Comparison of ENCODE assay signal across 9 cellular contexts in the genomic region with DNA sequence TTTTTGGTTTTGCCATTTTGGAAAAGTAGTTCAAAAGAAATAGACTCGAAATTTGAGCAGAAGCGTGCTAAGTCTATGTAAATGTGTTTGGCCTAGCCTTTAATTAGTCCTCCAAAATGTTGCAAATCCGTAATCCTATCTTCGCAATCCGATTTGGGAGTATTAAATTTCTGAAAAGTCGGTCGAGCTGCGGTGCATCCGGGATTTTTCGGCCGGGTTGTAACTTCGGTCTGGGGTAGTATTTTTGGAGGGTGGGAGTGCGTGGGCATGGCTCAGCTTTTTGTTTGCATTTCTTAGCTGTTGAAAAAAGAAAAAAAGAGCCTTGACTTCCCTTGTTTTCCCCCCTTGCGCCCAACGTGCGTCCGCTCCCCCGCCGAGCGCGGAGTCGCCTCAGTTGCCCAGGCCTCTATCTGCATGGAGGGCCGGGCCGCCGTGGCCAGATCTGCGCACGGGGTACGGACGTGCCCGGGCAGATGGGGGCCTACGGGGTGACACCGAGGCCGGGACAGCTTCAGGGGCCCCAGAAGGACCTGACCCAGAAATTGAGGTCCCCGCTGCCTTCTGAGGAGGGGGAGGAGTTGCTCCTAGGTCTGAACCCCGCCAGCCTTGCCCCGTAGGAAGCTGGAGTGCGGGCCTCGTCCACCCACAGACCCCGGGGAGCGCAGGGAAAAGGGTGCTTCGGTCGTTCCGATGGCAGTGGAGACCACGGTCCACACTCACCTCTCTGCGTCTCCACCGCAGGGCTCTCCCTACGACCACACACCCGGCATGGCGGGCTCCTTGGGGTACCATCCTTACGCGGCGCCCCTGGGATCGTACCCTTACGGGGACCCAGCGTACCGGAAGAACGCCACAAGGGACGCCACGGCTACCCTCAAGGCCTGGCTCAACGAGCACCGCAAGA. TPM values are rescaled to one million over a fixed set of nuclear protein-coding genes. Genes with fewer than 3 reads are reported as not detected.
DNase-seq lines count a peak whose midpoint lies in the region; ATAC-seq and TF ChIP-seq lines count a peak whose summit lies in the region.
"Had no signal": no experiment of that assay in that cellular context is flagged by ENCODE, and none has a peak within 500 bp of the region (broad histone marks: within the 10 kb centered on the region; RNA-seq: fewer than 3 reads in every experiment).

No MANE protein-coding gene starts in this region.

- intact Hi-C loops in activated CD4-positive, alpha-beta T cell treated with anti-CD3 and anti-CD28 coated beads, Interleukin-2, amount 10 ng/mL, durations not matched to agents 24 days and 14 days (cut with micrococcal nuclease) = loop anchor here (2.0 to 10.0 kb wide), 2 partner anchors 497 to 645 kb away; partner anchors contain the start of gene IRX3
- intact Hi-C loops in activated B cell treated with CpG ODN at 0.5 μM for 24 hours (cut with micrococcal nuclease) = no loop called here
- intact Hi-C loops in left ventricle myocardium superior (cut with micrococcal nuclease) = no loop called here

- H3K27ac ChIP-seq in suprapubic skin = peak overlapping the region; percentile 96

- H3K4me1 ChIP-seq in suprapubic skin = peaks cover 23% of the 10 kb centered on the region

- H3K36me3 ChIP-seq in suprapubic skin = no peaks in the 10 kb centered on the region

- H3K27me3 ChIP-seq in suprapubic skin = peaks cover 37% of the 10 kb centered on the region

- H3K4me3 Mint-ChIP-seq in activated CD4-positive, alpha-beta T cell treated with anti-CD3 and anti-CD28 coated beads, Interleukin-2, amount 10 ng/mL, durations not matched to agents 24 days and 14 days = peak overlapping the region; percentile 54
- peak overlapping the region; percentile 32 for H3K4me3 Mint-ChIP-seq in activated B cell treated with CpG ODN at 0.5 μM for 24 hours

- DNase-seq in activated CD4-positive, alpha-beta T cell treated with anti-CD3 and anti-CD28 coated beads, Interleukin-2, amount 10 ng/mL, durations not matched to agents 24 days and 14 days = peak; percentile 56
- no peak for DNase-seq in activated CD4-positive, alpha-beta T cell treated with anti-CD3 and anti-CD28 coated beads for 4 hours
- no peak for DNase-seq in activated B cell treated with CpG ODN at 0.5 μM for 24 hours
- peak; percentile 50 for DNase-seq in left ventricle myocardium superior
- DNase-seq in suprapubic skin (ENCODE audit: low spot score in 2 of 2) = no peak
- DNase-seq in stimulated activated CD4-positive, alpha-beta T cell treated with anti-CD3 and anti-CD28 coated beads, Interleukin-2, amount 100 ng/mL, for 24 hours = no peak
- DNase-seq in A172 (ENCODE audit: low spot score) = no peak
- DNase-seq: activated naive CD4-positive, alpha-beta T cell treated with anti-CD3 and anti-CD28 coated beads, Interleukin-2, amount 50 U/mL, for 16 hours had no signal

- peaks cover 34% of the 10 kb centered on the region for H3K4me1 Mint-ChIP-seq in activated CD4-positive, alpha-beta T cell treated with anti-CD3 and anti-CD28 coated beads, Interleukin-2, amount 10 ng/mL, durations not matched to agents 24 days and 14 days
- peaks cover 38% of the 10 kb centered on the region for H3K4me1 Mint-ChIP-seq in activated B cell treated with CpG ODN at 0.5 μM for 24 hours

- TF ChIP-seq CTCF in activated B cell treated with CpG ODN at 0.5 μM for 24 hours (IDR thresholded peaks at IDR 0.05) (no peak), suprapubic skin (IDR thresholded peaks at IDR 0.05) (no peak)

- TF ChIP-seq POLR2A in suprapubic skin (IDR thresholded peaks at IDR 0.05) = no peak

- CTCF ChIA-PET in activated B cell treated with CpG ODN at 0.5 μM for 24 hours (lab: Charles Lee) = no interaction called here

- H3K27ac Mint-ChIP-seq in activated CD4-positive, alpha-beta T cell treated with anti-CD3 and anti-CD28 coated beads, Interleukin-2, amount 10 ng/mL, durations not matched to agents 24 days and 14 days = peak overlapping the region; percentile 58
- H3K27ac Mint-ChIP-seq in activated B cell treated with CpG ODN at 0.5 μM for 24 hours = no peak overlapping the region

- peak overlapping the region; percentile 75 for H3K4me3 ChIP-seq in suprapubic skin

- WGBS in suprapubic skin = 10% methylated on average over 32 of the region's 61 CpGs

- POLR2A ChIA-PET in activated B cell treated with CpG ODN at 0.5 μM for 24 hours (lab: Charles Lee) = no interaction called here

- peaks cover 72% of the 10 kb centered on the region for H3K27me3 Mint-ChIP-seq in activated CD4-positive, alpha-beta T cell treated with anti-CD3 and anti-CD28 coated beads, Interleukin-2, amount 10 ng/mL, durations not matched to agents 24 days and 14 days
- peaks cover 57% of the 10 kb centered on the region for H3K27me3 Mint-ChIP-seq in activated B cell treated with CpG ODN at 0.5 μM for 24 hours

- ATAC-seq in activated B cell treated with CpG ODN at 0.5 μM for 24 hours (ENCODE audit: low read depth) (no peak), left ventricle myocardium superior (no peak), HG03442 (IDR thresholded peaks at IDR 0.05; ENCODE audit: unreplicated experiment) (no peak)

- H3K36me3 Mint-ChIP-seq in activated CD4-positive, alpha-beta T cell treated with anti-CD3 and anti-CD28 coated beads, Interleukin-2, amount 10 ng/mL, durations not matched to agents 24 days and 14 days (ENCODE audit: low read depth) = peaks cover 19% of the 10 kb centered on the region
- peaks cover 2% of the 10 kb centered on the region for H3K36me3 Mint-ChIP-seq in activated B cell treated with CpG ODN at 0.5 μM for 24 hours (ENCODE audit: low read depth)

- H3K9me3 Mint-ChIP-seq in activated CD4-positive, alpha-beta T cell treated with anti-CD3 and anti-CD28 coated beads, Interleukin-2, amount 10 ng/mL, durations not matched to agents 24 days and 14 days = peaks cover 9% of the 10 kb centered on the region
- H3K9me3 Mint-ChIP-seq in activated B cell treated with CpG ODN at 0.5 μM for 24 hours = no peaks in the 10 kb centered on the region

- no peak for TF ChIP-seq EP300 in suprapubic skin (IDR thresholded peaks at IDR 0.05)

- H3K9me3 ChIP-seq in suprapubic skin = no peaks in the 10 kb centered on the region

RNA-seq across cellular contexts. Expression of gene IRX5, which starts 1.3 kb away (rescaled TPM):
- total RNA-seq in activated CD4-positive, alpha-beta T cell treated with anti-CD3 and anti-CD28 coated beads, Interleukin-2, amount 10 ng/mL, durations not matched to agents 24 days and 14 days = 0.12 TPM in 1 of 2 replicates, not detected in the other
- total RNA-seq in activated B cell treated with CpG ODN at 0.5 μM for 24 hours (0.07 TPM in 1 of 2 replicates, not detected in the other), left ventricle myocardium superior (0.47 TPM), suprapubic skin (10 to 100 TPM; 41.3 to 64.8 (median 51.6) TPM)
- total RNA-seq in A172 (2014; rRNA removed; shearing (Covaris generic)) = 1.6 and 1.9 TPM in 2 replicates

Comparison
In these comparisons a context has a peak if more than half of its experiments do, and no peak if none do; other contexts are left out.
1. DNase-seq: peak in activated CD4-positive, alpha-beta T cell treated with anti-CD3 and anti-CD28 coated beads, Interleukin-2, amount 10 ng/mL, durations not matched to agents 24 days and 14 days (single experiment) and left ventricle myocardium superior (single experiment); none in activated CD4-positive, alpha-beta T cell treated with anti-CD3 and anti-CD28 coated beads for 4 hours (0 of 2), activated B cell treated with CpG ODN at 0.5 μM for 24 hours (single experiment), suprapubic skin (0 of 2), stimulated activated CD4-positive, alpha-beta T cell treated with anti-CD3 and anti-CD28 coated beads, Interleukin-2, amount 100 ng/mL, for 24 hours (0 of 2) and A172 (single experiment).
2. RNA of gene IRX5, which starts 1.3 kb away (total RNA-seq): 41.3 to 64.8 TPM in suprapubic skin; 1.6 to 1.9 TPM in A172, 0.47 TPM in left ventricle myocardium superior (single experiment), 0.12 TPM in activated CD4-positive, alpha-beta T cell treated with anti-CD3 and anti-CD28 coated beads, Interleukin-2, amount 10 ng/mL, durations not matched to agents 24 days and 14 days and 0.07 TPM in activated B cell treated with CpG ODN at 0.5 μM for 24 hours; every median in the first group is over 10 times any median in the second.